Comparison of ENCODE assay signal across 2 cellular contexts in the genomic region with DNA sequence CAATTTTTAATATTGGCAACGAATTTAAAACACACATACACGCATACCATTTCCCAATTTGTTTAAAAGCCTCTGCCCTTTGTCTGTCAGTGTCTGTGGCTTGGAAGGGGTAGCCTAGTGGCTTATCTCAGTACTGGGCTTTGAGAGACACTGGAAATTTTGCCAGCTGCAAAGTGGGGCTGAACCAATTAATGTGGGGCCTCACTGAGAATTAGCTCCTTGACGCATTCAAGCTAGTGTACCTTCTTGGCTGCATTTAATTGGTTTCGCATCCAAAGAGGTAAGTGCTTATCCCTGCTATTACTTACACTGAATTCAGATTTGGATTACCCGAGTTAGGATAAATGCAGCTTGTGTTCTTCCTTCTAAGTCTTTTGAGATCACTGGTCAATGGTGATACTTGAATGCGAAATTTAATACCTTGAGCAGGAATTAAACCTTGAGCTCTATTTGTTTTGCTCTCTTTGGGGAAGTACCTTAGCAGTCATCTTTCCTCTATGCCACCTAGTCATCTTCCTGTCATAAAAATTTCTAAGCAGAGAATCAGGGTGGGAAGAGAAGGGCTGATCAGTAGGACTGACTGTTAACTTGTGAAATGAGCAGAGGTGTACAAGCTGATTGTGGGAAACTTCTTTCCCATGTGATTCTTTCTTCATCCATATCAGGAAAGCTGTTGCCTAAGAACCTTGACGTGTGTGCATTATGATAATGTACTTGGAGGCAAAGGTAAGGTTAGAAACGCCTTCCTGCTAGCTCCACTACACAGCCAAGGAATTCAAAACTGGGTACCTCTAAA.
TF ChIP-seq lines count a peak whose summit lies in the region.

No MANE protein-coding gene starts in this region.

TF ChIP-seq in liver, 16 proteins besides CTCF, POLR2A, EP300 and RAD21:
- no peak for TF ChIP-seq TAF1 (conservative IDR thresholded peaks at IDR 0.05)
- TF ChIP-seq ZBTB33 (IDR thresholded peaks at IDR 0.05) = no peak
- no peak for TF ChIP-seq GABPA (IDR thresholded peaks at IDR 0.05 in 1 of 2, conservative IDR thresholded peaks at IDR 0.05 in 1 of 2)
- TF ChIP-seq SP1 (IDR thresholded peaks at IDR 0.05) = no peak
- no peak for TF ChIP-seq FOXA2 (IDR thresholded peaks at IDR 0.05)
- TF ChIP-seq, protein P1, sequence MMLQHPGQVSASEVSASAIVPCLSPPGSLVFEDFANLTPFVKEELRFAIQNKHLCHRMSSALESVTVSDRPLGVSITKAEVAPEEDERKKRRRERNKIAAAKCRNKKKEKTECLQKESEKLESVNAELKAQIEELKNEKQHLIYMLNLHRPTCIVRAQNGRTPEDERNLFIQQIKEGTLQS (IDR thresholded peaks at IDR 0.05) = no peak
- TF ChIP-seq NR2F2 (IDR thresholded peaks at IDR 0.05) = no peak
- TF ChIP-seq HNF4A (conservative IDR thresholded peaks at IDR 0.05) = no peak
- no peak for TF ChIP-seq HNF4G (IDR thresholded peaks at IDR 0.05)
- TF ChIP-seq EGR1 (IDR thresholded peaks at IDR 0.05; ENCODE audit: low read depth in 2 of 2) = no peak
- TF ChIP-seq, protein P2, sequence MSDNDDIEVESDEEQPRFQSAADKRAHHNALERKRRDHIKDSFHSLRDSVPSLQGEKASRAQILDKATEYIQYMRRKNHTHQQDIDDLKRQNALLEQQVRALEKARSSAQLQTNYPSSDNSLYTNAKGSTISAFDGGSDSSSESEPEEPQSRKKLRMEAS (IDR thresholded peaks at IDR 0.05) = no peak
- TF ChIP-seq JUND (IDR thresholded peaks at IDR 0.05) = no peak

TF ChIP-seq in HepG2, 621 proteins besides CTCF, POLR2A, EP300 and RAD21:
- TF ChIP-seq CREB1 (IDR thresholded peaks at IDR 0.05) = no peak
- no peak for TF ChIP-seq CREB1 (CRISPR knock-in tag; IDR thresholded peaks at IDR 0.05)
